In the genomic region with DNA sequence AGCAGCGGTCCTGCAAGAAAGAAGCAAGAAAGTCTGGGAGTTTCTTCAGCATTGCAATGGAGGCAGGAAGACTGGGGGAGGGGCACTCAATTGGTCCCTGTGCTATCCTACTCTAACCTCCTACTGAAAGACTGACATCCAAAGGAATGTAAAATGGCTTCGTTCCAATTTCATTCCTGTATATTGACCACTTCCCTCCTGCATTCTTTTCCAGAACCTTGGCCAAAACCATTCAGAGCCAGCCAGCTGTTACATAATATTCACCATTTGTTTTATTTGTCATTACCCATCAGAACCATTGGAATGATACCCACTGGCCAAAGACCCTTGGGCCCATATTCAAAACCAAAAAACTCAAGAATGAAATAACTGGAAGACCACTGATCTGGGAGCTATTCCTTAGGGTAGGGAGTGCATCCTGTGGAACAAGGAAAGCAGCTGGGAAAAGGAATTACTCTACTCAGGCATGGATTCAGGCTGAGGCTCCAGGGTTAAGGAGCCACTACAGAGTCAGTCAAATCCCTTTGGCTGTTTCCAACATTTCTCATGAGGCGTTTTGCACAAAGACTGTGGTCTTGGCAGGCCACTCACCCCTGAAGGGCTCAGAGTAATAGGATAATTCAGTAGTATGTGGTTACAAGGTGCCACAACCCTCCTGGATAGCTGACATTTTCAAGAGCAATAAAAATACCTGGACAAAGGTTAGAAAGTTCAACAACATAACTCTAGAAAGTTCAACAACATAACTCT, we compare ENCODE assay signal across 1 cellular context.
TF ChIP-seq lines count a peak whose summit lies in the region.

No MANE protein-coding gene starts in this region.

TF ChIP-seq in Ishikawa, 13 proteins besides CTCF, POLR2A, EP300 and RAD21 (continued from another document):
- TF ChIP-seq, protein P1, sequence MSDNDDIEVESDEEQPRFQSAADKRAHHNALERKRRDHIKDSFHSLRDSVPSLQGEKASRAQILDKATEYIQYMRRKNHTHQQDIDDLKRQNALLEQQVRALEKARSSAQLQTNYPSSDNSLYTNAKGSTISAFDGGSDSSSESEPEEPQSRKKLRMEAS (IDR thresholded peaks at IDR 0.05) = no peak
- TF ChIP-seq TAF1 (IDR thresholded peaks at IDR 0.05; ENCODE audit: low read depth) (no peak), TEAD4 (IDR thresholded peaks at IDR 0.05) (peak; percentile 49; the same call in 1 of the 2 replicates), FOXM1 (IDR thresholded peaks at IDR 0.05; ENCODE audit: borderline replicate concordance, low read depth) (no peak), YY1 (IDR thresholded peaks at IDR 0.05; ENCODE audit: low read depth) (no peak), CREB1 (IDR thresholded peaks at IDR 0.05; ENCODE audit: low read depth) (no peak)
TF ChIP-seq in Ishikawa: peak in this region for 4.
